18 cellular contexts compared by ENCODE assay signal in genomic region chr17:901964-902363, GRCh38.
DNase-seq lines count a peak whose midpoint lies in the region; ATAC-seq, FAIRE-seq and TF ChIP-seq lines count a peak whose summit lies in the region.
"Had no signal": no experiment of that assay in that cellular context is flagged by ENCODE, and none has a peak within 500 bp of the region (broad histone marks: within the 10 kb centered on the region; RNA-seq: fewer than 3 reads in every experiment).

No MANE protein-coding gene starts in this region.

- no peak for TF ChIP-seq EP300 in gastroesophageal sphincter (IDR thresholded peaks at IDR 0.05)
- TF ChIP-seq EP300 in tibial nerve (IDR thresholded peaks at IDR 0.05), result no peak

- H3K27me3 ChIP-seq in gastroesophageal sphincter (no peaks in the 10 kb centered on the region), neural progenitor cell (no peaks in the 10 kb centered on the region), tibial nerve (no peaks in the 10 kb centered on the region)

- H3K9me3 Mint-ChIP-seq in neural progenitor cell, result peaks cover 10% of the 10 kb centered on the region
- H3K9me3 Mint-ChIP-seq: activated CD4-positive, alpha-beta T cell treated with anti-CD3 and anti-CD28 coated beads, Interleukin-2, amount 10 ng/mL, durations not matched to agents 24 days and 14 days; neural crest cell; T-helper 2 cell treated with Interferon-gamma antibody and Interleukin-4, amounts not matched to agents 5 μg/mL and 100 μg/mL, for 36 hours had no signal

- WGBS in gastroesophageal sphincter (ENCODE audit: low coverage in 1 of 2), 2 donors, result 80 to 100% methylated on average over 1 to 13 of the region's 21 CpGs
- 91 to 93% methylated on average over 20 to 21 of the region's 21 CpGs for WGBS in tibial nerve, 2 donors

- H3K4me3 ChIP-seq in gastroesophageal sphincter, result no peak overlapping the region
- no peak overlapping the region for H3K4me3 ChIP-seq in neural progenitor cell
- no peak overlapping the region for H3K4me3 ChIP-seq in tibial nerve

- H4K20me1 ChIP-seq in neural progenitor cell (ENCODE audit: low read depth), result peaks cover 22% of the 10 kb centered on the region

- H3F3A ChIP-seq in neural progenitor cell (ENCODE audit: low read depth), result peaks cover 21% of the 10 kb centered on the region

- peaks cover 4% of the 10 kb centered on the region for H3K27me3 Mint-ChIP-seq in neural progenitor cell (ENCODE audit: insufficient read depth, low read depth)

- H3K36me3 ChIP-seq in gastroesophageal sphincter, result no peaks in the 10 kb centered on the region
- no peaks in the 10 kb centered on the region for H3K36me3 ChIP-seq in neural progenitor cell
- no peaks in the 10 kb centered on the region for H3K36me3 ChIP-seq in tibial nerve

- TF ChIP-seq CTCF in RWPE1 (conservative IDR thresholded peaks at IDR 0.05; ENCODE audit: low read depth) (no peak), gastroesophageal sphincter (IDR thresholded peaks at IDR 0.05) (no peak), neural progenitor cell (IDR thresholded peaks at IDR 0.05) (no peak), tibial nerve (IDR thresholded peaks at IDR 0.05) (no peak)

- peaks cover 26% of the 10 kb centered on the region for H3K36me3 Mint-ChIP-seq in neural progenitor cell

- H3K9ac ChIP-seq in neural progenitor cell, result no peak overlapping the region

- H3K9me3 ChIP-seq in gastroesophageal sphincter (no peaks in the 10 kb centered on the region), neural progenitor cell (ENCODE audit: low read depth) (no peaks in the 10 kb centered on the region), tibial nerve (no peaks in the 10 kb centered on the region)

- no peak overlapping the region for H3K4me3 Mint-ChIP-seq in neural progenitor cell
- H3K4me3 Mint-ChIP-seq: activated CD4-positive, alpha-beta T cell treated with anti-CD3 and anti-CD28 coated beads, Interleukin-2, amount 10 ng/mL, durations not matched to agents 24 days and 14 days; neural crest cell; T-helper 2 cell treated with Interferon-gamma antibody and Interleukin-4, amounts not matched to agents 5 μg/mL and 100 μg/mL, for 36 hours had no signal

- peaks cover 0 to 73% (median 14%) of the 10 kb centered on the region in 3 donors for H3K4me1 ChIP-seq in gastroesophageal sphincter
- H3K4me1 ChIP-seq in neural progenitor cell, result peaks cover 21% of the 10 kb centered on the region
- peaks cover 0 to 24% (median 3%) of the 10 kb centered on the region in 4 donors for H3K4me1 ChIP-seq in tibial nerve

- peaks cover 30% of the 10 kb centered on the region for H3K4me1 Mint-ChIP-seq in neural progenitor cell
- H3K4me1 Mint-ChIP-seq: activated CD4-positive, alpha-beta T cell treated with anti-CD3 and anti-CD28 coated beads, Interleukin-2, amount 10 ng/mL, durations not matched to agents 24 days and 14 days had no signal

- peak overlapping the region; percentile 61 for H3K27ac Mint-ChIP-seq in neural progenitor cell
- H3K27ac Mint-ChIP-seq: activated CD4-positive, alpha-beta T cell treated with anti-CD3 and anti-CD28 coated beads, Interleukin-2, amount 10 ng/mL, durations not matched to agents 24 days and 14 days; T-helper 2 cell treated with Interferon-gamma antibody and Interleukin-4, amounts not matched to agents 5 μg/mL and 100 μg/mL, for 36 hours had no signal

- POLR2A ChIA-PET in RWPE1 (lab: Yijun Ruan, JAX; ENCODE audit: low non-redundant PET), result no interaction called here

- TF ChIP-seq POLR2A in gastroesophageal sphincter (IDR thresholded peaks at IDR 0.05), result no peak
- no peak for TF ChIP-seq POLR2A in tibial nerve (IDR thresholded peaks at IDR 0.05)

- DNase-seq in RWPE1 (ENCODE audit: low spot score), result no peak
- no peak for DNase-seq in neural progenitor cell (ENCODE audit: low spot score)
- no peak for DNase-seq in tibial nerve (ENCODE audit: low spot score in 2 of 2)
- no peak for DNase-seq in HTR-8/SVneo (ENCODE audit: insufficient read length, low spot score)
- no peak for DNase-seq in NCI-H1436 treated with DMSO at 0.1 percent for 48 hours (lab: John Stamatoyannopoulos, UW)
- no peak for DNase-seq in occipital lobe (lab: John Stamatoyannopoulos, UW)
- DNase-seq: activated CD4-positive, alpha-beta T cell treated with anti-CD3 and anti-CD28 coated beads, Interleukin-2, amount 10 ng/mL, durations not matched to agents 24 days and 14 days; activated T-cell treated with anti-CD3 and anti-CD28 coated beads, Interleukin-2, amount 50 U/mL, for 48 hours; DMS153; Kasumi-1; NCI-H1694; NCI-H526; RPMI8226 had no signal

- FAIRE-seq in HTR-8/SVneo (lab: Jason Lieb, UNC), result no peak
- FAIRE-seq: frontal cortex had no signal

- H2AFZ ChIP-seq in neural progenitor cell (replicated peaks), result no peak overlapping the region

- CTCF ChIA-PET in RWPE1 (lab: Yijun Ruan, JAX), result interaction anchor here (0.6 kb wide), 1 partner anchor 149 kb away, joined by 4 read pairs; no protein-coding TSS in a partner anchor

- ATAC-seq in gastroesophageal sphincter (no peak), HG03135 (IDR thresholded peaks at IDR 0.05; ENCODE audit: unreplicated experiment) (no peak)

- H3K4me2 ChIP-seq in neural progenitor cell, result no peak overlapping the region

- H3K27ac ChIP-seq in RWPE1 (peak overlapping the region; percentile 99), gastroesophageal sphincter (peak overlapping the region; percentile 60 to 85 (median 84)), neural progenitor cell (no peak overlapping the region), tibial nerve (peak overlapping the region in 3 of 4 donors; percentile 26 to 82 (median 60))

- peaks cover 67% of the 10 kb centered on the region for H3K79me2 ChIP-seq in neural progenitor cell (ENCODE audit: low read depth)
